Comparison of ENCODE assay signal across 16 cellular contexts in the genomic region with DNA sequence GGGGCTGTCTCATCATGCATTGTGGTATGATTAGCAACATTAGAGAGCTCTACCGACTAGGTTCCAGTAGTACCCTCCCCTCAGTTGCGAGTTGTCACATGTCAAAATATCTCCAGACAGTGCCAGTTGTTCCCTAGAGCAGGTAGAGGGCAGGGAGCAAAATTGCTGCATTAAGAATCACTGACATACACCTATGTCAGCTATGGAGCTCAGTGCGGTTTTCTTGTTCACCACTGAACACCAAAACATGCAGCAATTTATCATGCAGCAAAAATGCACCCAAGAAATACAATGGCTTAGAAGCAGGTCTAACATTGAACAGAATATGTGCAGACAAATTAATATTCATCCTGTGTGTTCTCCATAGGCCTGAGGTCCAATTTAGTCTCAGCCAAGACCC.
DNase-seq lines count a peak whose midpoint lies in the region; ATAC-seq and TF ChIP-seq lines count a peak whose summit lies in the region.
"Had no signal": no experiment of that assay in that cellular context is flagged by ENCODE, and none has a peak within 500 bp of the region (broad histone marks: within the 10 kb centered on the region; RNA-seq: fewer than 3 reads in every experiment).

No MANE protein-coding gene starts in this region.

- H3K4me1 ChIP-seq in mammary epithelial cell (ENCODE audit: insufficient read depth, low read length) (peaks cover 11% of the 10 kb centered on the region), right atrium auricular region (no peaks in the 10 kb centered on the region)
- H3K4me1 ChIP-seq: A549, Caco-2 had no signal

- H3K27ac ChIP-seq in mammary epithelial cell (ENCODE audit: insufficient read depth, low read depth, low read length) (no peak overlapping the region), epithelial cell of prostate (peak overlapping the region; percentile 83), right atrium auricular region (no peak overlapping the region)
- H3K27ac ChIP-seq: 22Rv1, A549, C4-2B, HL-60 had no signal

- no peaks in the 10 kb centered on the region for H3K79me2 ChIP-seq in mammary epithelial cell (ENCODE audit: insufficient read depth, low read length)

- DNase-seq in mammary epithelial cell (peak; percentile 51), MCF 10A (ENCODE audit: unreplicated experiment) (no peak), astrocyte of the hippocampus (ENCODE audit: low read depth, low spot score) (peak; percentile 14), epithelial cell of prostate (ENCODE audit: low read depth, low spot score) (peak; percentile 76), right atrium auricular region (ENCODE audit: low spot score) (no peak)
- no peak for DNase-seq in stimulated activated CD4-positive, alpha-beta T cell treated with anti-CD3 and anti-CD28 coated beads, Interleukin-15, amount 100 ng/mL, for 24 hours
- DNase-seq: AML-193; Caco-2; CD4-positive, alpha-beta T cell; HCEC 1CT had no signal

- no peak for TF ChIP-seq CTCF in mammary epithelial cell (conservative IDR thresholded peaks at IDR 0.05 in 1 of 2, IDR thresholded peaks at IDR 0.05 in 1 of 2; ENCODE audit: extremely low read depth in 1 of 2, insufficient read depth in 1 of 2, low read depth in 1 of 2, low read length in 2 of 2)
- TF ChIP-seq CTCF in MCF 10A (IDR thresholded peaks at IDR 0.05; ENCODE audit: unreplicated experiment), result no peak
- no peak for TF ChIP-seq CTCF in right atrium auricular region (IDR thresholded peaks at IDR 0.05)

- 37% methylated on average over 3 of the region's 3 CpGs for WGBS in mammary epithelial cell (ENCODE audit: low coverage, missing lambda C conversion rate)

- dilution Hi-C loops in mammary epithelial cell (cut with HindIII; ENCODE audit: low sequenced_read_pairs), result no loop called here

- H3K9ac ChIP-seq in mammary epithelial cell (ENCODE audit: insufficient read depth, low read length), result no peak overlapping the region

- no peaks in the 10 kb centered on the region for H3K9me3 Mint-ChIP-seq in MCF 10A (ENCODE audit: unreplicated experiment)

- CTCF ChIA-PET in mammary epithelial cell (lab: Charles Lee; ENCODE audit: low non-redundant PET) (no interaction called here), MCF 10A (lab: Yijun Ruan, JAX) (interaction anchor here (0.7 kb wide), 1 partner anchor 11 kb away, joined by 6 read pairs; no protein-coding TSS in a partner anchor)

- BruUV-seq in mammary epithelial cell (replicated peaks; lab: Mats Ljungman, UMichigan) (no TSS peak), MCF 10A (replicated peaks; lab: Mats Ljungman, UMichigan) (no TSS peak)

- H3K36me3 Mint-ChIP-seq in MCF 10A (ENCODE audit: insufficient read depth, unreplicated experiment), result no peaks in the 10 kb centered on the region

- ATAC-seq in HG02981 (IDR thresholded peaks at IDR 0.05; ENCODE audit: unreplicated experiment) (no peak), GM18861 (IDR thresholded peaks at IDR 0.05; ENCODE audit: unreplicated experiment) (no peak)
- ATAC-seq: A549 had no signal

- no peaks in the 10 kb centered on the region for H3K27me3 Mint-ChIP-seq in MCF 10A (ENCODE audit: insufficient read depth, unreplicated experiment)

- H3K36me3 ChIP-seq in mammary epithelial cell (ENCODE audit: insufficient read depth, low read length) (no peaks in the 10 kb centered on the region), right atrium auricular region (no peaks in the 10 kb centered on the region)

- H3K4me3 Mint-ChIP-seq in MCF 10A (ENCODE audit: unreplicated experiment), result no peak overlapping the region
- H3K4me3 Mint-ChIP-seq: CD4-positive, alpha-beta T cell had no signal

- peaks cover 4% of the 10 kb centered on the region for H3K4me1 Mint-ChIP-seq in MCF 10A (ENCODE audit: insufficient read depth, unreplicated experiment)

- peak overlapping the region; percentile 2 for H3K4me2 ChIP-seq in mammary epithelial cell (ENCODE audit: insufficient read depth, low read depth, low read length)
- H3K4me2 ChIP-seq: A549 had no signal

- no peaks in the 10 kb centered on the region for H4K20me1 ChIP-seq in mammary epithelial cell (ENCODE audit: insufficient read depth, low read length)

- no peak overlapping the region for H3K27ac Mint-ChIP-seq in MCF 10A (ENCODE audit: low read depth, unreplicated experiment)
- H3K27ac Mint-ChIP-seq: CD4-positive, alpha-beta T cell had no signal

- no peak overlapping the region for H2AFZ ChIP-seq in mammary epithelial cell (ENCODE audit: low read depth, low read length)

- in situ Hi-C loops in mammary epithelial cell (cut with MboI; ENCODE audit: low sequenced_read_pairs in 2 of 2), result no loop called here

- H3K27me3 ChIP-seq in mammary epithelial cell (ENCODE audit: insufficient read depth, low read length) (no peaks in the 10 kb centered on the region), right atrium auricular region (no peaks in the 10 kb centered on the region)

- H3K9me3 ChIP-seq in mammary epithelial cell (replicated peaks; ENCODE audit: insufficient read depth, low read length) (peaks cover under 1% of the 10 kb centered on the region), right atrium auricular region (peaks cover 0 to 2% of the 10 kb centered on the region in 2 donors)
- H3K9me3 ChIP-seq: A549 had no signal

- POLR2A ChIA-PET in MCF 10A (lab: Yijun Ruan, JAX), result interaction anchor here (0.6 kb wide), 1 partner anchor 85 kb away, joined by 3 read pairs; no protein-coding TSS in a partner anchor

- H3K4me3 ChIP-seq in mammary epithelial cell (replicated peaks in 1 of 3; ENCODE audit: insufficient read depth in 1 of 3, low read depth in 2 of 3, low read length in 3 of 3) (no peak overlapping the region), right atrium auricular region (no peak overlapping the region)
- H3K4me3 ChIP-seq: A549 had no signal

- intact Hi-C loops in mammary epithelial cell (cut with micrococcal nuclease), result no loop called here
- intact Hi-C loops in MCF 10A (cut with micrococcal nuclease), result no loop called here

Comparison
In these comparisons a context has a peak if more than half of its experiments do, and no peak if none do; other contexts are left out.
1. DNase-seq: peak in mammary epithelial cell (single experiment), astrocyte of the hippocampus (single experiment) and epithelial cell of prostate (single experiment); none in MCF 10A (single experiment), stimulated activated CD4-positive, alpha-beta T cell treated with anti-CD3 and anti-CD28 coated beads, Interleukin-15, amount 100 ng/mL, for 24 hours (single experiment) and right atrium auricular region (single experiment).